ENCODE assay signal across 8 cellular contexts in genomic region chr16:22191089-22191965, GRCh38. TPM values are rescaled to one million over a fixed set of nuclear protein-coding genes. Genes with fewer than 3 reads are reported as not detected.
DNase-seq lines count a peak whose midpoint lies in the region; ATAC-seq and TF ChIP-seq lines count a peak whose summit lies in the region.

No MANE protein-coding gene starts in this region.

- in situ Hi-C loops in Caki2 (cut with HindIII; ENCODE audit: low pct_unique_long_range_greater_than_20kb, low sequenced_read_pairs), result no loop called here

- peak; percentile 95 for TF ChIP-seq POLR2A in erythroblast (IDR thresholded peaks at IDR 0.05; ENCODE audit: low read length)

- peak; percentile 26 for ATAC-seq in GM21529 (IDR thresholded peaks at IDR 0.05; ENCODE audit: unreplicated experiment)

- no peaks in the 10 kb centered on the region for H3K27me3 ChIP-seq in muscle layer of colon (ENCODE audit: control insufficient read depth in 1 of 2, insufficient read depth in 2 of 2, low read length in 2 of 2)

- no peak for TF ChIP-seq RAD21 in Ishikawa (IDR thresholded peaks at IDR 0.05; ENCODE audit: low read depth)

- peak overlapping the region; percentile 84 for H3K27ac ChIP-seq in muscle layer of colon (ENCODE audit: low read depth, low read length)

- no peaks in the 10 kb centered on the region for H3K9me3 ChIP-seq in muscle layer of colon (ENCODE audit: low read length)

- no peak for TF ChIP-seq EP300 in Ishikawa (IDR thresholded peaks at IDR 0.05; ENCODE audit: borderline replicate concordance)

- peak overlapping the region; percentile 44 to 51 for H3K4me3 ChIP-seq in muscle layer of colon (ENCODE audit: low read depth in 1 of 2, low read length in 2 of 2)

- peak; percentile 99 for DNase-seq in Caki2 (ENCODE audit: low read depth)
- peak; percentile 99 for DNase-seq in OCI-M1 (lab: John Stamatoyannopoulos, UW)
- DNase-seq in activated T-cell treated with anti-CD3 and anti-CD28 coated beads, Interleukin-2, amount 50 U/mL, for 1 hour, result peak; percentile 97
- DNase-seq in erythroblast (lab: John Stamatoyannopoulos, UW), result peak; percentile 99 to 100
- peak; percentile 96 for DNase-seq in stimulated activated CD8-positive, alpha-beta memory T cell treated with anti-CD3 and anti-CD28 coated beads, Interleukin-7, amount 100 ng/mL, for 24 hours (ENCODE audit: low read depth)

- H3K36me3 ChIP-seq in muscle layer of colon (ENCODE audit: insufficient read depth, low read length), result no peaks in the 10 kb centered on the region

- peaks cover 35% of the 10 kb centered on the region for H3K4me1 ChIP-seq in muscle layer of colon (ENCODE audit: insufficient read depth, low read length)

- H3K9ac ChIP-seq in muscle layer of colon (ENCODE audit: low read length), result peak overlapping the region; percentile 85

TF ChIP-seq in Ishikawa, 13 proteins besides CTCF, POLR2A, EP300 and RAD21:
- TF ChIP-seq CREB1 (IDR thresholded peaks at IDR 0.05; ENCODE audit: low read depth) (peak; percentile 55; the same call in 1 of the 2 replicates), CEBPB (IDR thresholded peaks at IDR 0.05) (no peak)

RNA-seq across cellular contexts. Expression of gene EEF2K, which starts 14.8 kb away (rescaled TPM):
- 16.2 and 20.1 TPM in 2 replicates for total RNA-seq in Caki2 (2014; rRNA removed; shearing (Covaris generic); ENCODE audit: low replicate concordance)

RNA-seq across cellular contexts. Expression of gene SDR42E2, which starts 29.0 kb away (rescaled TPM):
- total RNA-seq in Caki2 (2014; rRNA removed; shearing (Covaris generic); ENCODE audit: low replicate concordance), result not detected in 2 replicates

Comparison
In these comparisons a context has a peak if more than half of its experiments do, and no peak if none do; other contexts are left out.
1. Peak in every context shown above with its lines: DNase-seq, ATAC-seq, H3K4me3 ChIP-seq and H3K27ac ChIP-seq.